2 cellular contexts compared by ENCODE assay signal in genomic region chr4:187613089-187613839, GRCh38.
TF ChIP-seq lines count a peak whose summit lies in the region.

No MANE protein-coding gene starts in this region.

TF ChIP-seq in IMR-90, 13 proteins besides CTCF, POLR2A, EP300 and RAD21:
- no peak for TF ChIP-seq MAZ (IDR thresholded peaks at IDR 0.05; ENCODE audit: borderline replicate concordance, low read depth, low read length)
- TF ChIP-seq MAFK (IDR thresholded peaks at IDR 0.05; ENCODE audit: low read depth, low read length), result no peak
- no peak for TF ChIP-seq BHLHE40 (IDR thresholded peaks at IDR 0.05; ENCODE audit: low read depth, low read length)
- no peak for TF ChIP-seq SMC3 (IDR thresholded peaks at IDR 0.05; ENCODE audit: low read depth, low read length)

TF ChIP-seq in H1, 55 proteins besides CTCF, POLR2A, EP300 and RAD21:
- TF ChIP-seq CTBP2 (IDR thresholded peaks at IDR 0.05; ENCODE audit: borderline replicate concordance, insufficient read depth, insufficient read length, low read length) (no peak), SP2 (IDR thresholded peaks at IDR 0.05; ENCODE audit: low read length) (no peak), MAX (IDR thresholded peaks at IDR 0.05) (peak; percentile 80), ATF2 (IDR thresholded peaks at IDR 0.05; ENCODE audit: low read length) (no peak), HDAC6 (IDR thresholded peaks at IDR 0.05; ENCODE audit: low read depth, low read length) (no peak), PHF8 (conservative IDR thresholded peaks at IDR 0.05; ENCODE audit: low read depth, low read length) (no peak), RFX5 (IDR thresholded peaks at IDR 0.05; ENCODE audit: borderline replicate concordance, low read depth, low read length) (no peak), TAF7 (optimal IDR thresholded peaks at IDR 0.05; ENCODE audit: borderline replicate concordance, low read depth, low read length) (no peak), GABPA (IDR thresholded peaks at IDR 0.05; ENCODE audit: borderline replicate concordance, insufficient read depth, low read length) (no peak), E2F6 (IDR thresholded peaks at IDR 0.05) (peak; percentile 89), CREB1 (IDR thresholded peaks at IDR 0.05) (no peak)
